Comparison of ENCODE assay signal across 21 cellular contexts in the genomic region with DNA sequence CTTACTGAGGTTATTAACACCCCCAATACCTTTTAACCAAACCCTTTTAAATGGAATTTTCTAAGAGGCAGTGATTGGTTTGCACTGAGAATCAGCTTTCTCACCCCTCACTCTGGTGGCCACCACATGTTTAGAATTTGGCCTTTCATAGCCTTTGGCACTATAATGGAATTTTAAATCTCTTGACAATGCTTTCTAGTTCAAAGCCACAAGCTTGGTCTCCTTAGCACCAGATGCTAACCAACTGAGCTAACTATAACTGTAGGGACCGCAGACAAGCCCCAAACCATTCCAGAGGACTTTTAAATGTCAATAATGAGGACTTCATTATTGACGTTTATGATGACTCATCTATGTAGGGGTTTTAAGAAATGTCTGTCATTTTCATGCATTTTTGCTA.
DNase-seq lines count a peak whose midpoint lies in the region; ATAC-seq and TF ChIP-seq lines count a peak whose summit lies in the region.
"Had no signal": no experiment of that assay in that cellular context is flagged by ENCODE, and none has a peak within 500 bp of the region (broad histone marks: within the 10 kb centered on the region; RNA-seq: fewer than 3 reads in every experiment).

No MANE protein-coding gene starts in this region.

- no peak overlapping the region for H3K4me3 Mint-ChIP-seq in CD4-positive, alpha-beta T cell
- H3K4me3 Mint-ChIP-seq: CD4-positive, CD25-positive, alpha-beta regulatory T cell had no signal

- H3K9me3 Mint-ChIP-seq in CD4-positive, alpha-beta T cell: no peaks in the 10 kb centered on the region

- H3K36me3 Mint-ChIP-seq in CD4-positive, alpha-beta T cell (ENCODE audit: low read depth): no peaks in the 10 kb centered on the region
- H3K36me3 Mint-ChIP-seq: CD4-positive, CD25-positive, alpha-beta regulatory T cell had no signal

- DNase-seq in AG09309 (ENCODE audit: low read depth) (peak; percentile 2), GM04503 (ENCODE audit: low read depth) (peak; percentile 47), astrocyte of the cerebellum (ENCODE audit: low read depth) (peak; percentile 51), iris pigment epithelial cell (ENCODE audit: low read depth) (peak; percentile 24), uterus (no peak)
- no peak for DNase-seq in CD4-positive, alpha-beta T cell
- DNase-seq: CD4-positive, CD25-positive, alpha-beta regulatory T cell; DMS79 treated with DMSO at 0.1 percent for 48 hours; GF-D8; NCI-H1105 treated with DMSO at 0.1 percent for 48 hours; NCI-H1694 treated with DMSO at 0.1 percent for 48 hours; NCI-H2107; NCI-H2227 treated with DMSO at 0.1 percent for 48 hours; NCI-H524; Peyer's patch; Right ventricle myocardium superior; SK-N-SH had no signal

- no peak for TF ChIP-seq CTCF in AG09309 (IDR thresholded peaks at IDR 0.05; ENCODE audit: control insufficient read depth, insufficient read depth, low read depth, low read length, missing control alignments)
- no peak for TF ChIP-seq CTCF in astrocyte of the cerebellum (IDR thresholded peaks at IDR 0.05; ENCODE audit: low read depth, low read length, missing control alignments)
- no peak for TF ChIP-seq CTCF in uterus (IDR thresholded peaks at IDR 0.05)
- TF ChIP-seq CTCF in CD4-positive, alpha-beta T cell (IDR thresholded peaks at IDR 0.05): no peak

- no peaks in the 10 kb centered on the region for H3K27me3 ChIP-seq in uterus
- H3K27me3 ChIP-seq in CD4-positive, alpha-beta T cell (ENCODE audit: control insufficient read depth, insufficient read depth, low read length): no peaks in the 10 kb centered on the region
- H3K27me3 ChIP-seq: Peyer's patch had no signal

- CTCF ChIA-PET in CD4-positive, alpha-beta T cell (lab: Charles Lee): no interaction called here

- H3K4me1 ChIP-seq in uterus: no peaks in the 10 kb centered on the region
- H3K4me1 ChIP-seq: HAP-1, Peyer's patch had no signal

- intact Hi-C loops in uterus (cut with DNase I; ENCODE audit: low total_unique reads): no loop called here
- intact Hi-C loops in CD4-positive, alpha-beta T cell (cut with DNase I, micrococcal nuclease): no loop called here

- H3K4me3 ChIP-seq in AG09309 (ENCODE audit: control insufficient read depth, low read depth, low read length) (no peak overlapping the region), astrocyte of the cerebellum (ENCODE audit: low read depth, low read length) (no peak overlapping the region), uterus (no peak overlapping the region)
- H3K4me3 ChIP-seq: HAP-1, Peyer's patch had no signal

- H3K27ac ChIP-seq in uterus: no peak overlapping the region
- no peak overlapping the region for H3K27ac ChIP-seq in CD4-positive, alpha-beta T cell (ENCODE audit: low read depth, low read length)
- H3K27ac ChIP-seq: HL-60, Peyer's patch had no signal

- no peaks in the 10 kb centered on the region for H3K27me3 Mint-ChIP-seq in CD4-positive, alpha-beta T cell

- no peaks in the 10 kb centered on the region for H3K9me3 ChIP-seq in uterus
- H3K9me3 ChIP-seq in CD4-positive, alpha-beta T cell (ENCODE audit: control insufficient read depth, low read length): no peaks in the 10 kb centered on the region
- H3K9me3 ChIP-seq: HAP-1, Peyer's patch, SK-N-SH had no signal

- in situ Hi-C loops in astrocyte of the cerebellum (cut with HindIII; ENCODE audit: low sequenced_read_pairs): no loop called here

- no peaks in the 10 kb centered on the region for H3K4me1 Mint-ChIP-seq in CD4-positive, alpha-beta T cell (ENCODE audit: low read depth)
- H3K4me1 Mint-ChIP-seq: CD4-positive, CD25-positive, alpha-beta regulatory T cell had no signal

- POLR2A ChIA-PET in CD4-positive, alpha-beta T cell (lab: Charles Lee): no interaction called here

- no peak for ATAC-seq in CD4-positive, alpha-beta T cell (ENCODE audit: poor library complexity)
- ATAC-seq in HG02571 (IDR thresholded peaks at IDR 0.05; ENCODE audit: unreplicated experiment): no peak
- ATAC-seq in HG02798 (IDR thresholded peaks at IDR 0.05; ENCODE audit: poor library complexity, unreplicated experiment): no peak

- H3K36me3 ChIP-seq in uterus: no peaks in the 10 kb centered on the region
- H3K36me3 ChIP-seq: HAP-1, Peyer's patch had no signal

- no peak overlapping the region for H3K27ac Mint-ChIP-seq in CD4-positive, alpha-beta T cell
- H3K27ac Mint-ChIP-seq: CD4-positive, CD25-positive, alpha-beta regulatory T cell had no signal

- TF ChIP-seq POLR2A in uterus (IDR thresholded peaks at IDR 0.05): no peak

Comparison
In these comparisons a context has a peak if more than half of its experiments do, and no peak if none do; other contexts are left out.
1. DNase-seq: peak in AG09309 (single experiment), GM04503 (single experiment), astrocyte of the cerebellum (single experiment) and iris pigment epithelial cell (single experiment); none in uterus (0 of 2) and CD4-positive, alpha-beta T cell (0 of 10).